Comparison of ENCODE assay signal across 17 cellular contexts in genomic region chr13:79282976-79283375, GRCh38.
DNase-seq lines count a peak whose midpoint lies in the region; ATAC-seq and TF ChIP-seq lines count a peak whose summit lies in the region.
"Had no signal": no experiment of that assay in that cellular context is flagged by ENCODE, and none has a peak within 500 bp of the region (broad histone marks: within the 10 kb centered on the region; RNA-seq: fewer than 3 reads in every experiment).

No MANE protein-coding gene starts in this region.

- H3K4me3 ChIP-seq in mammary epithelial cell (replicated peaks in 1 of 3; ENCODE audit: insufficient read depth in 1 of 3, low read depth in 2 of 3, low read length in 3 of 3), result no peak overlapping the region
- H3K4me3 ChIP-seq in lower lobe of right lung, result no peak overlapping the region
- H3K4me3 ChIP-seq in testis, result no peak overlapping the region
- H3K4me3 ChIP-seq: adrenal gland, K562, ovary, tibial artery had no signal

- H3K79me2 ChIP-seq in mammary epithelial cell (ENCODE audit: insufficient read depth, low read length), result no peaks in the 10 kb centered on the region

- H3K27ac ChIP-seq in mammary epithelial cell (ENCODE audit: insufficient read depth, low read depth, low read length) (no peak overlapping the region), lower lobe of right lung (no peak overlapping the region), testis (no peak overlapping the region)
- H3K27ac ChIP-seq: adrenal gland, ovary, tibial artery had no signal

- WGBS in mammary epithelial cell (ENCODE audit: low coverage, missing lambda C conversion rate), result 32% methylated on average over 3 of the region's 3 CpGs
- 59 to 68% methylated on average over 3 of the region's 3 CpGs for WGBS in testis, 2 donors

- no peak for TF ChIP-seq POLR2A in testis (IDR thresholded peaks at IDR 0.05)

- no peak overlapping the region for H2AFZ ChIP-seq in mammary epithelial cell (ENCODE audit: low read depth, low read length)

- intact Hi-C loops in mammary epithelial cell (cut with micrococcal nuclease) (no loop called here), lower lobe of right lung (cut with DNase I) (no loop called here), testis (cut with DNase I; ENCODE audit: low total_unique reads) (no loop called here)

- in situ Hi-C loops in mammary epithelial cell (cut with MboI; ENCODE audit: low sequenced_read_pairs in 2 of 2), result no loop called here
- in situ Hi-C loops in ACHN (cut with HindIII; ENCODE audit: low pct_ligation_motif_present, low pct_unique_long_range_greater_than_20kb, low sequenced_read_pairs), result no loop called here

- BruUV-seq in mammary epithelial cell (replicated peaks; lab: Mats Ljungman, UMichigan), result no TSS peak

- H3K4me1 ChIP-seq in mammary epithelial cell (ENCODE audit: insufficient read depth, low read length) (no peaks in the 10 kb centered on the region), lower lobe of right lung (no peaks in the 10 kb centered on the region), testis (no peaks in the 10 kb centered on the region)
- H3K4me1 ChIP-seq: adrenal gland, tibial artery had no signal

- H4K20me1 ChIP-seq in mammary epithelial cell (ENCODE audit: insufficient read depth, low read length), result no peaks in the 10 kb centered on the region

- dilution Hi-C loops in mammary epithelial cell (cut with HindIII; ENCODE audit: low sequenced_read_pairs), result no loop called here

- H3K4me2 ChIP-seq in mammary epithelial cell (ENCODE audit: insufficient read depth, low read depth, low read length), result no peak overlapping the region

- no peak overlapping the region for H3K9ac ChIP-seq in mammary epithelial cell (ENCODE audit: insufficient read depth, low read length)

- CTCF ChIA-PET in mammary epithelial cell (lab: Charles Lee; ENCODE audit: low non-redundant PET), result interaction anchor here (0.5 kb wide), 1 partner anchor 18 kb away, joined by 3 read pairs; no protein-coding TSS in a partner anchor

- TF ChIP-seq CTCF in mammary epithelial cell (conservative IDR thresholded peaks at IDR 0.05 in 1 of 2, IDR thresholded peaks at IDR 0.05 in 1 of 2; ENCODE audit: extremely low read depth in 1 of 2, insufficient read depth in 1 of 2, low read depth in 1 of 2, low read length in 2 of 2), result no peak
- no peak for TF ChIP-seq CTCF in lower lobe of right lung (IDR thresholded peaks at IDR 0.05)
- no peak for TF ChIP-seq CTCF in testis (IDR thresholded peaks at IDR 0.05)

- DNase-seq in HT1080 (ENCODE audit: low read depth) (peak; percentile 44), NOMO-1 treated with DMSO at 0.1 percent for 48 hours (lab: John Stamatoyannopoulos, UW; ENCODE audit: unreplicated experiment) (peak; percentile 88), mammary epithelial cell (peak; percentile 48), lower lobe of right lung (no peak), ACHN (no peak), OCI-M2 (lab: John Stamatoyannopoulos, UW; ENCODE audit: unreplicated experiment) (no peak), NCI-H2029 (lab: John Stamatoyannopoulos, UW) (no peak), testis (no peak)
- DNase-seq: adrenal gland, caudate nucleus, GDM1, hippocampal formation, NCI-H1694 treated with DMSO at 0.1 percent for 48 hours, NCI-H446 treated with DMSO at 0.1 percent for 48 hours, ovary, tibial artery had no signal

- H3K27me3 ChIP-seq in mammary epithelial cell (ENCODE audit: insufficient read depth, low read length) (no peaks in the 10 kb centered on the region), lower lobe of right lung (ENCODE audit: low read depth) (no peaks in the 10 kb centered on the region), testis (no peaks in the 10 kb centered on the region)
- H3K27me3 ChIP-seq: ovary, tibial artery had no signal

- peak; percentile 66 to 68 for ATAC-seq in lower lobe of right lung
- ATAC-seq: K562 had no signal

- H3K36me3 ChIP-seq in mammary epithelial cell (ENCODE audit: insufficient read depth, low read length), result no peaks in the 10 kb centered on the region
- H3K36me3 ChIP-seq in lower lobe of right lung, result no peaks in the 10 kb centered on the region
- no peaks in the 10 kb centered on the region for H3K36me3 ChIP-seq in testis (ENCODE audit: low read depth, missing control alignments)
- H3K36me3 ChIP-seq: adrenal gland, ovary, tibial artery had no signal

- H3K9me3 ChIP-seq in mammary epithelial cell (replicated peaks; ENCODE audit: insufficient read depth, low read length), result no peaks in the 10 kb centered on the region
- no peaks in the 10 kb centered on the region for H3K9me3 ChIP-seq in lower lobe of right lung
- no peaks in the 10 kb centered on the region for H3K9me3 ChIP-seq in testis
- H3K9me3 ChIP-seq: adrenal gland, ovary, tibial artery had no signal

Comparison
In these comparisons a context has a peak if more than half of its experiments do, and no peak if none do; other contexts are left out.
1. DNase-seq: peak in HT1080 (single experiment), NOMO-1 treated with DMSO at 0.1 percent for 48 hours (single experiment) and mammary epithelial cell (single experiment); none in lower lobe of right lung (single experiment), ACHN (single experiment), OCI-M2 (single experiment), NCI-H2029 (single experiment) and testis (single experiment).